In the genomic region with DNA sequence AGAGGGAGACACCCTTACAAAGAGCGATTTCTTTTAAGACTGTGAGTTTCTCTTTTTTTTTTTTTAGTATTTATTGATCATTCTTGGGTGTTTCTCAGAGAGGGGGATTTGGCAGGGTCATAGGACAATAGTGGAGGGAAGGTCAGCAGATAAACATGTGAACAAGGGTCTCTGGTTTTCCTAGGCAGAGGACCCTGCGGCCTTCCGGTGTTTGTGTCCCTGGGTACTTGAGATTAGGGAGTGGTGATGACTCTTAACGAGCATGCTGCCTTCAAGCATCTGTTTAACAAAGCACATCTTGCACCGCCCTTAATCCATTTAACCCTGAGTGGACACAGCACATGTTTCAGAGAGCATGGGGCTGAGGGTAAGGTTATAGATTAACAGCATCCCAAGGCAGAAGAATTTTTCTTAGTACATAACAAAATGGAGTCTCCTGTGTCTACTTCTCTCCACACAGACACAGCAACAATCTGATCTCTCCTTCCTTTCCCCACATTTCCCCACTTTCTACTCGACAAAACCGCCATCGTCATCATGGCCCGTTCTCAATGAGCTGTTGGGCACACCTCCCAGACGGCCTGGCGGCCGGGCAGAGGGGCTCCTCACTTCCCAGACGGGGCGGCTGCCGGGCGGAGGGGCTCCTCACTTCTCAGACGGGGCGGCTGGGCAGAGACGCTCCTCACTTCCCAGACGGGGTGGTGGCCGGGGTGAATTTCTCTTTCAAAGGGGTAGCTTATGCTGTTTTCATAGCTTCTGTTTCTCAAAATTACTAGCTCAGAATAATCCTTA, we compare ENCODE assay signal across 9 cellular contexts. TPM values are rescaled to one million over a fixed set of nuclear protein-coding genes. Genes with fewer than 3 reads are reported as not detected.
DNase-seq lines count a peak whose midpoint lies in the region; ATAC-seq, FAIRE-seq and TF ChIP-seq lines count a peak whose summit lies in the region.
"Not testable (repeated sequence)": the region's sequence is repeated elsewhere in the genome, so short reads cannot be mapped to it uniquely, and the experiment has no call there.
"Had no signal": no experiment of that assay in that cellular context is flagged by ENCODE, and none has a peak within 500 bp of the region (broad histone marks: within the 10 kb centered on the region; RNA-seq: fewer than 3 reads in every experiment).

No MANE protein-coding gene starts in this region.

- TF ChIP-seq POLR2A in K562 (conservative IDR thresholded peaks at IDR 0.05): peak; percentile 54; the same call in 1 of the 2 replicates
- not testable (repeated sequence) for TF ChIP-seq POLR2A in HepG2 (IDR thresholded peaks at IDR 0.05; ENCODE audit: insufficient read depth in 1 of 2, low read depth in 2 of 2, low read length in 2 of 2); spleen (IDR thresholded peaks at IDR 0.05)

- not testable (repeated sequence) for FAIRE-seq in K562 (lab: Jason Lieb, UNC); HepG2 (lab: Jason Lieb, UNC)

- peak overlapping the region in 2 of 4 donors; percentile 21 to 33 for H3K4me3 Mint-ChIP-seq in CD4-positive, CD25-positive, alpha-beta regulatory T cell
- H3K4me3 Mint-ChIP-seq in endothelial cell (ENCODE audit: unreplicated experiment): peak overlapping the region; percentile 18
- not testable (repeated sequence) for H3K4me3 Mint-ChIP-seq in nephron, type B pancreatic cell

- POLR2A ChIA-PET in K562 (lab: Yijun Ruan, JAX): interaction anchor here (0.6 to 1.0 kb wide), 3 partner anchors 10 to 119 kb away, joined by 3 read pairs; a partner anchor contains a TSS
- POLR2A ChIA-PET in HepG2 (lab: Yijun Ruan, JAX): not testable (repeated sequence)

- not testable (repeated sequence) for H3K27ac ChIP-seq in CD4-positive, CD25-positive, alpha-beta regulatory T cell (ENCODE audit: insufficient read depth, low read length, poor library complexity, severe bottlenecking); HepG2 (ENCODE audit: extremely low read length, insufficient read depth, low read length)
- H3K27ac ChIP-seq in Karpas-422 (ENCODE audit: low read length): peak overlapping the region; percentile 76
- peak overlapping the region; percentile 84 for H3K27ac ChIP-seq in K562 (ENCODE audit: extremely low read depth, low read depth, low read length)
- H3K27ac ChIP-seq in spleen: peak overlapping the region in 1 of 8 donors; percentile 41

- H2AFZ ChIP-seq in Karpas-422 (ENCODE audit: low read length); HepG2 (ENCODE audit: low read length): not testable (repeated sequence)
- H2AFZ ChIP-seq in K562 (ENCODE audit: low read depth, low read length): peak overlapping the region; percentile 82

- WGBS in K562 (ENCODE audit: insufficient coverage, low coverage, missing lambda C conversion rate): 40% methylated on average over 9 of the region's 21 CpGs
- 76% methylated on average over 14 of the region's 21 CpGs for WGBS in HepG2 (ENCODE audit: low lambda C conversion rate)
- WGBS in spleen, 5 donors: 74 to 86% (median 84%) methylated on average over 16 to 21 of the region's 21 CpGs

- CTCF ChIA-PET in K562 (lab: Yijun Ruan, JAX; ENCODE audit: low intra/inter-chr PET ratio); HepG2 (lab: Yijun Ruan, JAX; ENCODE audit: low intra/inter-chr PET ratio, low total read pairs): not testable (repeated sequence)

- in situ Hi-C loops in K562 (cut with MboI); HepG2 (cut with HindIII; ENCODE audit: extremely low pct_ligation_motif_present, low pct_unique_long_range_greater_than_20kb): not testable (repeated sequence)

- not testable (repeated sequence) for ATAC-seq in CD4-positive, CD25-positive, alpha-beta regulatory T cell (ENCODE audit: low read depth in 2 of 2); K562; HepG2

- not testable (repeated sequence) for H3K9me2 ChIP-seq in Karpas-422 (replicated peaks; ENCODE audit: insufficient read depth, low read length)

- not testable (repeated sequence) for H3K36me3 Mint-ChIP-seq in CD4-positive, CD25-positive, alpha-beta regulatory T cell; endothelial cell (ENCODE audit: low read depth, unreplicated experiment); nephron (ENCODE audit: low read depth); type B pancreatic cell

- not testable (repeated sequence) for TF ChIP-seq CTCF in K562 (IDR thresholded peaks at IDR 0.05 in 2 of 3, conservative IDR thresholded peaks at IDR 0.05 in 1 of 3; ENCODE audit: insufficient read depth in 2 of 3, low read depth in 1 of 3, low read length in 3 of 3); endothelial cell (IDR thresholded peaks at IDR 0.05; ENCODE audit: unreplicated experiment); HepG2 (CRISPR knock-in tag; IDR thresholded peaks at IDR 0.05); nephron (IDR thresholded peaks at IDR 0.05; ENCODE audit: unreplicated experiment in 3 of 3); spleen (IDR thresholded peaks at IDR 0.05 in 8 of 11, conservative IDR thresholded peaks at IDR 0.05 in 3 of 11); type B pancreatic cell (conservative IDR thresholded peaks at IDR 0.05)

- H3K9me1 ChIP-seq in K562 (ENCODE audit: control insufficient read depth, insufficient read depth, low read length): not testable (repeated sequence)

- H3K36me3 ChIP-seq in CD4-positive, CD25-positive, alpha-beta regulatory T cell (ENCODE audit: control insufficient read depth, insufficient read depth, low read length); Karpas-422 (ENCODE audit: insufficient read depth, low read length); K562 (ENCODE audit: control insufficient read depth, insufficient read depth, low read length); HepG2 (replicated peaks in 1 of 2; ENCODE audit: control insufficient read depth in 1 of 2, insufficient read depth in 2 of 2, low read length in 2 of 2); spleen: not testable (repeated sequence)

- H3K4me2 ChIP-seq in Karpas-422 (ENCODE audit: low read depth, low read length, poor library complexity, severe bottlenecking): peak overlapping the region; percentile 55
- H3K4me2 ChIP-seq in K562 (ENCODE audit: insufficient read depth, low read length); HepG2 (ENCODE audit: low read depth, low read length): not testable (repeated sequence)

- H3K4me1 Mint-ChIP-seq in CD4-positive, CD25-positive, alpha-beta regulatory T cell: peaks cover 23 to 53% (median 38%) of the 10 kb centered on the region in 4 donors
- H3K4me1 Mint-ChIP-seq in endothelial cell (ENCODE audit: unreplicated experiment): peaks cover 42% of the 10 kb centered on the region
- peaks cover 27% of the 10 kb centered on the region for H3K4me1 Mint-ChIP-seq in nephron
- H3K4me1 Mint-ChIP-seq in type B pancreatic cell (ENCODE audit: unreplicated experiment): peaks cover 22% of the 10 kb centered on the region

- not testable (repeated sequence) for H3K4me3 ChIP-seq in CD4-positive, CD25-positive, alpha-beta regulatory T cell (ENCODE audit: low read depth, low read length); Karpas-422 (ENCODE audit: low read length); K562; HepG2 (replicated peaks in 1 of 3; ENCODE audit: insufficient read depth in 1 of 3, low read depth in 2 of 3, low read length in 3 of 3); spleen

- BruUV-seq in K562 (replicated peaks; lab: Mats Ljungman, UMichigan); HepG2 (replicated peaks; lab: Mats Ljungman, UMichigan): not testable (repeated sequence)

- H3K79me2 ChIP-seq in Karpas-422 (ENCODE audit: low read length); K562 (ENCODE audit: control insufficient read depth, insufficient read depth, low read length); HepG2 (ENCODE audit: insufficient read depth, low read length): not testable (repeated sequence)

- not testable (repeated sequence) for TF ChIP-seq RAD21 in K562 (CRISPR knock-in tag; conservative IDR thresholded peaks at IDR 0.05 in 1 of 2, IDR thresholded peaks at IDR 0.05 in 1 of 2); HepG2 (CRISPR knock-in tag; IDR thresholded peaks at IDR 0.05)

- intact Hi-C loops in K562 (cut with micrococcal nuclease); HepG2 (cut with micrococcal nuclease; ENCODE audit: unreplicated experiment); spleen (cut with DNase I; ENCODE audit: low total_unique reads): not testable (repeated sequence)

- H3K9ac ChIP-seq in Karpas-422 (ENCODE audit: low read length): peak overlapping the region; percentile 27; the same call in 1 of the 2 replicates
- peak overlapping the region in 1 of 2 experiments; percentile 59; a peak in 2 of 4 replicates for H3K9ac ChIP-seq in K562 (ENCODE audit: insufficient read depth in 1 of 2, low read depth in 2 of 2, low read length in 2 of 2)
- H3K9ac ChIP-seq in HepG2 (ENCODE audit: insufficient read depth, low read depth, low read length): not testable (repeated sequence)

- not testable (repeated sequence) for DNase-seq in CD4-positive, CD25-positive, alpha-beta regulatory T cell; Karpas-422; endothelial cell (ENCODE audit: low spot score); HepG2 (ENCODE audit: low spot score); type B pancreatic cell (ENCODE audit: extremely low spot score, unreplicated experiment)
- DNase-seq in K562 (ENCODE audit: extremely low read depth in 1 of 4, low spot score in 3 of 4): peak in 1 of 4 experiments; percentile 59
- DNase-seq in spleen: peak; percentile 37

- not testable (repeated sequence) for H3K27me3 Mint-ChIP-seq in CD4-positive, CD25-positive, alpha-beta regulatory T cell; nephron (ENCODE audit: low read depth); type B pancreatic cell
- H3K27me3 Mint-ChIP-seq in endothelial cell (ENCODE audit: unreplicated experiment): peaks cover 12% of the 10 kb centered on the region

- peaks cover 38% of the 10 kb centered on the region for H3K4me1 ChIP-seq in CD4-positive, CD25-positive, alpha-beta regulatory T cell (ENCODE audit: control insufficient read depth, insufficient read depth, low read length, poor library complexity, severe bottlenecking)
- H3K4me1 ChIP-seq in Karpas-422 (ENCODE audit: low read length): peaks cover 66% of the 10 kb centered on the region
- H3K4me1 ChIP-seq in K562 (replicated peaks in 1 of 2; ENCODE audit: control insufficient read depth in 2 of 2, insufficient read depth in 2 of 2, low read length in 2 of 2): peaks cover 28 to 63% of the 10 kb centered on the region in 2 experiments
- H3K4me1 ChIP-seq in HepG2 (ENCODE audit: insufficient read depth, low read length): peaks cover 22% of the 10 kb centered on the region
- H3K4me1 ChIP-seq in spleen: peaks cover 0 to 34% (median 21%) of the 10 kb centered on the region in 6 donors

- not testable (repeated sequence) for H3K9me3 Mint-ChIP-seq in CD4-positive, CD25-positive, alpha-beta regulatory T cell; endothelial cell (ENCODE audit: unreplicated experiment); nephron; type B pancreatic cell

- H3K27me3 ChIP-seq in CD4-positive, CD25-positive, alpha-beta regulatory T cell (ENCODE audit: control insufficient read depth, insufficient read depth, low read length); Karpas-422 (ENCODE audit: low read length); K562 (ENCODE audit: control insufficient read depth in 2 of 2, insufficient read depth in 2 of 2, low read length in 2 of 2); HepG2 (ENCODE audit: control insufficient read depth in 1 of 2, insufficient read depth in 2 of 2, low read length in 2 of 2); spleen (replicated peaks in 1 of 7): not testable (repeated sequence)

- TF ChIP-seq EP300 in K562 (IDR thresholded peaks at IDR 0.05; ENCODE audit: low read length): peak; percentile 41; the same call in 1 of the 2 replicates
- TF ChIP-seq EP300 in HepG2 (IDR thresholded peaks at IDR 0.05; ENCODE audit: low read depth in 2 of 2, low read length in 2 of 2); HepG2 (CRISPR knock-in tag; IDR thresholded peaks at IDR 0.05; ENCODE audit: borderline replicate concordance): not testable (repeated sequence)

- H3K9me3 ChIP-seq in CD4-positive, CD25-positive, alpha-beta regulatory T cell (ENCODE audit: control insufficient read depth in 2 of 2, low read length in 2 of 2); Karpas-422 (ENCODE audit: low read length); K562 (replicated peaks; ENCODE audit: control insufficient read depth, insufficient read depth, low read depth, low read length); HepG2 (ENCODE audit: low read length); spleen: not testable (repeated sequence)

- not testable (repeated sequence) for H4K20me1 ChIP-seq in Karpas-422 (ENCODE audit: insufficient read depth, low read depth, low read length); K562 (replicated peaks; ENCODE audit: control insufficient read depth, insufficient read depth, low read length); HepG2 (ENCODE audit: insufficient read depth, low read length)

- H3K27ac Mint-ChIP-seq in CD4-positive, CD25-positive, alpha-beta regulatory T cell: peak overlapping the region; percentile 56 to 73 (median 58)
- not testable (repeated sequence) for H3K27ac Mint-ChIP-seq in endothelial cell (ENCODE audit: unreplicated experiment)
- H3K27ac Mint-ChIP-seq in nephron (peak overlapping the region; percentile 50 to 94 (median 82)), type B pancreatic cell (peak overlapping the region; percentile 39)

RNA-seq across cellular contexts. Expression of a gene that starts 7.8 kb away (rescaled TPM):
- 190 TPM for total RNA-seq in CD4-positive, CD25-positive, alpha-beta regulatory T cell
- polyA plus RNA-seq in CD4-positive, CD25-positive, alpha-beta regulatory T cell: 100 to 1,000 TPM; 139 to 163 (median 156) TPM
- 42.5 and 78.8 TPM in 2 replicates for total RNA-seq in Karpas-422 (2014; rRNA removed; shearing (Covaris generic); ENCODE audit: low replicate concordance)
- 44.0 and 75.1 TPM in 2 replicates for total RNA-seq in K562 (2011; cell fraction: chromatin; rRNA removed; ENCODE audit: low replicate concordance)
- total RNA-seq in K562 (2011; cell fraction: nucleolus; rRNA removed): 40.9 and 43.2 TPM in 2 replicates
- 50.7 and 64.6 TPM in 2 replicates for total RNA-seq in K562 (2011; cell fraction: nucleoplasm; rRNA removed)
- 38.6 and 46.5 TPM in 2 replicates for total RNA-seq in K562 (2014; rRNA removed)
- 9.5 and 12.4 TPM in 2 replicates for total RNA-seq in K562 (2014; rRNA removed; fragmentation: Illumina TruSeq; extraction: Trizol)
- 15.8 and 17.9 TPM in 2 replicates for total RNA-seq in K562 (2015; rRNA removed; fragmentation: Illumina TruSeq; extraction: Trizol)
- 33.9 and 35.2 TPM in 2 replicates for total RNA-seq in K562 (2021)
- polyA plus RNA-seq in K562 (2011; rRNA removed): 28.8 and 35.2 TPM in 2 replicates
- 33.7 and 78.6 TPM in 2 replicates for polyA plus RNA-seq in K562 (2011; cell fraction: cytosol; rRNA removed)
- 40.1 and 81.8 TPM in 2 replicates for polyA plus RNA-seq in K562 (2011; cell fraction: nucleus; rRNA removed)
- polyA plus RNA-seq in K562 (2012): 28.0 and 45.2 TPM in 2 replicates
- polyA plus RNA-seq in K562 (2014; fragmentation: Illumina TruSeq; extraction: Trizol): 25.9 and 30.9 TPM in 2 replicates
- 1 to 10 TPM in 1 of 2 experiments, under 1 TPM in 1; 0.41 to 2.0 TPM for polyA plus RNA-seq in K562 (2014; fragmentation: Nextera tagmentation; extraction: Ambion mirVana)
- 29.3 and 36.1 TPM in 2 replicates for polyA plus RNA-seq in K562 (2014; rRNA removed)
- polyA minus RNA-seq in K562 (2011; rRNA and poly(A)+ RNA removed): 15.6 and 28.1 TPM in 2 replicates
- polyA minus RNA-seq in K562 (2011; cell fraction: cytosol; rRNA and poly(A)+ RNA removed): 27.2 and 30.5 TPM in 2 replicates
- polyA minus RNA-seq in K562 (2011; cell fraction: nucleus; rRNA and poly(A)+ RNA removed): 15.8 and 18.1 TPM in 2 replicates
- 59.8 TPM for total RNA-seq in endothelial cell (ENCODE audit: unreplicated experiment)
- total RNA-seq in HepG2 (2016; rRNA removed; fragmentation: Illumina TruSeq; extraction: Trizol): 14.2 and 15.8 TPM in 2 replicates
- total RNA-seq in HepG2 (2016; cell fraction: cytosol; rRNA removed; fragmentation: Illumina TruSeq; extraction: Trizol; ENCODE audit: low read depth): 18.2 and 19.1 TPM in 2 replicates
- 12.5 and 16.6 TPM in 2 replicates for total RNA-seq in HepG2 (2016; cell fraction: insoluble cytoplasmic fraction; rRNA removed; fragmentation: Illumina TruSeq; extraction: Trizol)
- 37.4 and 37.5 TPM in 2 replicates for total RNA-seq in HepG2 (2016; cell fraction: membrane; rRNA removed; fragmentation: Illumina TruSeq; extraction: Trizol)
- 9.5 and 10.1 TPM in 2 replicates for total RNA-seq in HepG2 (2016; cell fraction: nucleus; rRNA removed; fragmentation: Illumina TruSeq; extraction: Trizol)
- polyA plus RNA-seq in HepG2 (2011; rRNA removed): 13.7 and 20.8 TPM in 2 replicates
- 13.4 and 18.8 TPM in 2 replicates for polyA plus RNA-seq in HepG2 (2011; cell fraction: cytosol; rRNA removed)
- polyA plus RNA-seq in HepG2 (2011; cell fraction: nucleus; rRNA removed): 21.0 and 23.0 TPM in 2 replicates
- 10.2 and 13.2 TPM in 2 replicates for polyA plus RNA-seq in HepG2 (2012)
- 25.8 and 27.8 TPM in 2 replicates for polyA plus RNA-seq in HepG2 (2016; cell fraction: cytosol; fragmentation: Illumina TruSeq; extraction: Trizol; ENCODE audit: low read depth)
- polyA plus RNA-seq in HepG2 (2016; cell fraction: insoluble cytoplasmic fraction; fragmentation: Illumina TruSeq; extraction: Trizol; ENCODE audit: low read depth): 14.5 and 18.7 TPM in 2 replicates
- 34.2 and 39.7 TPM in 2 replicates for polyA plus RNA-seq in HepG2 (2016; cell fraction: membrane; fragmentation: Illumina TruSeq; extraction: Trizol; ENCODE audit: low read depth)
- polyA plus RNA-seq in HepG2 (2016; cell fraction: nucleus; fragmentation: Illumina TruSeq; extraction: Trizol; ENCODE audit: insufficient read depth, low read depth): 20.6 and 22.6 TPM in 2 replicates
- polyA minus RNA-seq in HepG2 (2011; rRNA and poly(A)+ RNA removed; ENCODE audit: low replicate concordance): 18.9 and 30.7 TPM in 2 replicates
- 8.0 and 10.6 TPM in 2 replicates for polyA minus RNA-seq in HepG2 (2011; cell fraction: cytosol; rRNA and poly(A)+ RNA removed)
- 3.9 and 8.0 TPM in 2 replicates for polyA minus RNA-seq in HepG2 (2011; cell fraction: nucleus; rRNA and poly(A)+ RNA removed)
- 10 to 100 TPM; 67.8 to 94.2 (median 80.9) TPM for total RNA-seq in spleen
- polyA plus RNA-seq in spleen: 100 to 1,000 TPM in 2 of 3 donors, 10 to 100 TPM in 1; 80.8 to 108 (median 107) TPM
- total RNA-seq in type B pancreatic cell (ENCODE audit: low replicate concordance): 29.8 and 33.8 TPM in 2 replicates

RNA-seq across cellular contexts. Expression of a gene that starts 13.4 kb away (rescaled TPM):
- 427 TPM for total RNA-seq in CD4-positive, CD25-positive, alpha-beta regulatory T cell
- polyA plus RNA-seq in CD4-positive, CD25-positive, alpha-beta regulatory T cell: 100 to 1,000 TPM; 132 to 229 (median 160) TPM
- total RNA-seq in Karpas-422 (2014; rRNA removed; shearing (Covaris generic); ENCODE audit: low replicate concordance): 62.4 and 130 TPM in 2 replicates
- total RNA-seq in K562 (2011; cell fraction: chromatin; rRNA removed; ENCODE audit: low replicate concordance): 0.44 and 2.2 TPM in 2 replicates
- 1.2 and 1.3 TPM in 2 replicates for total RNA-seq in K562 (2011; cell fraction: nucleolus; rRNA removed)
- total RNA-seq in K562 (2011; cell fraction: nucleoplasm; rRNA removed): 0.88 and 1.1 TPM in 2 replicates
- 0.16 and 0.23 TPM in 2 replicates for total RNA-seq in K562 (2014; rRNA removed)
- total RNA-seq in K562 (2014; rRNA removed; fragmentation: Illumina TruSeq; extraction: Trizol): 0.06 and 0.11 TPM in 2 replicates
- 0.23 and 0.25 TPM in 2 replicates for total RNA-seq in K562 (2015; rRNA removed; fragmentation: Illumina TruSeq; extraction: Trizol)
- 0.62 and 0.72 TPM in 2 replicates for total RNA-seq in K562 (2021)
- polyA plus RNA-seq in K562 (2011; rRNA removed): 0.08 and 0.10 TPM in 2 replicates
- polyA plus RNA-seq in K562 (2011; cell fraction: cytosol; rRNA removed): 0.03 and 0.33 TPM in 2 replicates
- 0.39 and 1.3 TPM in 2 replicates for polyA plus RNA-seq in K562 (2011; cell fraction: nucleus; rRNA removed)
- polyA plus RNA-seq in K562 (2012): 0.30 and 0.71 TPM in 2 replicates
- 0.04 and 0.26 TPM in 2 replicates for polyA plus RNA-seq in K562 (2014; fragmentation: Illumina TruSeq; extraction: Trizol)
- under 1 TPM in 1 of 2 experiments, not detected in 1; 0.03 TPM for polyA plus RNA-seq in K562 (2014; fragmentation: Nextera tagmentation; extraction: Ambion mirVana)
- 0.16 and 0.26 TPM in 2 replicates for polyA plus RNA-seq in K562 (2014; rRNA removed)
- 0.27 and 0.28 TPM in 2 replicates for polyA minus RNA-seq in K562 (2011; rRNA and poly(A)+ RNA removed)
- polyA minus RNA-seq in K562 (2011; cell fraction: cytosol; rRNA and poly(A)+ RNA removed): 0.73 and 0.86 TPM in 2 replicates
- polyA minus RNA-seq in K562 (2011; cell fraction: nucleus; rRNA and poly(A)+ RNA removed): 1.3 and 1.5 TPM in 2 replicates
- total RNA-seq in endothelial cell (ENCODE audit: unreplicated experiment): 0.13 TPM
- total RNA-seq in HepG2 (2016; rRNA removed; fragmentation: Illumina TruSeq; extraction: Trizol): 0.28 and 0.29 TPM in 2 replicates
- 0.09 TPM in 1 of 2 replicates, not detected in the other for total RNA-seq in HepG2 (2016; cell fraction: cytosol; rRNA removed; fragmentation: Illumina TruSeq; extraction: Trizol; ENCODE audit: low read depth)
- 0.12 and 0.22 TPM in 2 replicates for total RNA-seq in HepG2 (2016; cell fraction: insoluble cytoplasmic fraction; rRNA removed; fragmentation: Illumina TruSeq; extraction: Trizol)
- total RNA-seq in HepG2 (2016; cell fraction: membrane; rRNA removed; fragmentation: Illumina TruSeq; extraction: Trizol): not detected in 2 replicates
- total RNA-seq in HepG2 (2016; cell fraction: nucleus; rRNA removed; fragmentation: Illumina TruSeq; extraction: Trizol): 0.28 TPM in 1 of 2 replicates, not detected in the other
- polyA plus RNA-seq in HepG2 (2011; rRNA removed): 1.1 and 2.4 TPM in 2 replicates
- 0.71 and 1.2 TPM in 2 replicates for polyA plus RNA-seq in HepG2 (2011; cell fraction: cytosol; rRNA removed)
- polyA plus RNA-seq in HepG2 (2011; cell fraction: nucleus; rRNA removed): 3.8 and 5.7 TPM in 2 replicates
- polyA plus RNA-seq in HepG2 (2012): 0.44 and 1.2 TPM in 2 replicates
- not detected in 2 replicates for polyA plus RNA-seq in HepG2 (2016; cell fraction: cytosol; fragmentation: Illumina TruSeq; extraction: Trizol; ENCODE audit: low read depth)
- polyA plus RNA-seq in HepG2 (2016; cell fraction: insoluble cytoplasmic fraction; fragmentation: Illumina TruSeq; extraction: Trizol; ENCODE audit: low read depth): 0.15 and 0.21 TPM in 2 replicates
- 0.08 TPM in 1 of 2 replicates, not detected in the other for polyA plus RNA-seq in HepG2 (2016; cell fraction: membrane; fragmentation: Illumina TruSeq; extraction: Trizol; ENCODE audit: low read depth)
- polyA plus RNA-seq in HepG2 (2016; cell fraction: nucleus; fragmentation: Illumina TruSeq; extraction: Trizol; ENCODE audit: insufficient read depth, low read depth): 0.31 and 0.44 TPM in 2 replicates
- polyA minus RNA-seq in HepG2 (2011; rRNA and poly(A)+ RNA removed; ENCODE audit: low replicate concordance): 1.7 and 89.4 TPM in 2 replicates
- polyA minus RNA-seq in HepG2 (2011; cell fraction: cytosol; rRNA and poly(A)+ RNA removed): 0.70 and 1.2 TPM in 2 replicates
- polyA minus RNA-seq in HepG2 (2011; cell fraction: nucleus; rRNA and poly(A)+ RNA removed): 1.4 and 2.6 TPM in 2 replicates
- 10 to 100 TPM; 36.4 to 68.6 (median 62.1) TPM for total RNA-seq in spleen
- polyA plus RNA-seq in spleen: 10 to 100 TPM; 27.9 to 61.1 (median 45.6) TPM
- total RNA-seq in type B pancreatic cell (ENCODE audit: low replicate concordance): 0.52 and 0.53 TPM in 2 replicates
- total RNA-seq: H4 had no signal

Comparison
In these comparisons a context has a peak if more than half of its experiments do, and no peak if none do; other contexts are left out.
1. RNA of a gene that starts 13.4 kb away (total RNA-seq): 427 TPM in CD4-positive, CD25-positive, alpha-beta regulatory T cell (single experiment), 62.4 to 130 TPM in Karpas-422 and 36.4 to 68.6 TPM in spleen; 0.52 to 0.53 TPM in type B pancreatic cell, 0.09 to 0.29 TPM in HepG2, 0.06 to 2.2 TPM in K562 and 0.13 TPM in endothelial cell (single experiment); every median in the first group is over 10 times any median in the second.